27 cellular contexts compared by ENCODE assay signal in genomic region chr18:2040279-2040678, GRCh38.
"Had no signal": no experiment of that assay in that cellular context is flagged by ENCODE, and none has a peak within 500 bp of the region (broad histone marks: within the 10 kb centered on the region; RNA-seq: fewer than 3 reads in every experiment).

No MANE protein-coding gene starts in this region.

- H3K4me3 ChIP-seq: stomach, suprapubic skin, testis, thoracic aorta, thyroid gland, tibial artery, tibial nerve, transverse colon, upper lobe of left lung, upper lobe of right lung, uterus, vagina had no signal

- H3K36me3 ChIP-seq: stomach, suprapubic skin, thoracic aorta, thyroid gland, tibial artery, tibial nerve, transverse colon, upper lobe of left lung, upper lobe of right lung, uterus, vagina had no signal

- H3K27ac ChIP-seq: stomach, suprapubic skin, testis, thoracic aorta, thyroid gland, tibial artery, tibial nerve, transverse colon, upper lobe of left lung, upper lobe of right lung, uterus, vagina had no signal

- H3K27me3 ChIP-seq: stomach, suprapubic skin, testis, thyroid gland, tibial artery, tibial nerve, transverse colon, upper lobe of left lung, upper lobe of right lung, uterus, vagina had no signal

- DNase-seq: stimulated activated CD4-positive, alpha-beta T cell treated with anti-CD3 and anti-CD28 coated beads, Interleukin-2, amount 100 ng/mL, for 48 hours; stimulated activated CD4-positive, alpha-beta T cell treated with anti-CD3 and anti-CD28 coated beads, Interleukin-4, amount 100 ng/mL, for 1 hour; stimulated activated CD4-positive, alpha-beta T cell treated with anti-CD3 and anti-CD28 coated beads, Interleukin-4, amount 100 ng/mL, for 24 hours; stimulated activated CD4-positive, alpha-beta T cell treated with anti-CD3 and anti-CD28 coated beads, Interleukin-4, amount 100 ng/mL, for 4 hours; stimulated activated CD8-positive, alpha-beta memory T cell treated with anti-CD3 and anti-CD28 coated beads, Interleukin-4, amount 100 ng/mL, for 48 hours; stimulated activated naive B cell treated with anti-CD40 and anti-IgM and Interleukin-4, amounts not matched to agents 10 μg/mL and 1 μg/mL and 100 μg/mL, for 72 hours; stimulated activated naive CD4-positive, alpha-beta T cell; stimulated activated naive CD4-positive, alpha-beta T cell treated with Interleukin-2 at 50 U/mL for 16 hours; stimulated activated naive CD8-positive, alpha-beta T cell treated with anti-CD3 and anti-CD28 coated beads, Interleukin-15, amount 100 ng/mL, for 72 hours; stimulated activated naive CD8-positive, alpha-beta T cell treated with anti-CD3 and anti-CD28 coated beads, Interleukin-15, Interleukin-2, amounts not matched to agents 100 U/mL and 50 U/mL, for 24 hours; stomach; substantia nigra; testis; thyroid gland; tibial artery; transverse colon; trophoblast cell; upper lobe of left lung; upper lobe of right lung; uterus had no signal

- H3K9me3 ChIP-seq: suprapubic skin, testis, thoracic aorta, thyroid gland, tibial artery, transverse colon, upper lobe of left lung, upper lobe of right lung, uterus, vagina had no signal

- H3K4me1 ChIP-seq: stomach, suprapubic skin, testis, thyroid gland, tibial artery, transverse colon, upper lobe of left lung, upper lobe of right lung, uterus, vagina had no signal

- ATAC-seq: stimulated activated effector memory CD8-positive, alpha-beta T cell treated with anti-CD3 and anti-CD28 coated beads, Interleukin-12 subunit alpha, Interleukin-12 subunit beta, amount 100 ng/mL, for 72 hours; stimulated activated memory B cell treated with anti-CD40 and anti-IgM and Interleukin-4, amounts not matched to agents 10 μg/mL and 1 μg/mL and 100 μg/mL, for 72 hours; stimulated activated naive B cell treated with anti-CD40 and anti-IgM and Interleukin-4, amounts not matched to agents 10 μg/mL and 1 μg/mL and 100 μg/mL, for 72 hours; stimulated activated naive CD8-positive, alpha-beta T cell treated with anti-CD3 and anti-CD28 coated beads, Interleukin-15, amount 100 ng/mL, for 72 hours; stimulated activated naive CD8-positive, alpha-beta T cell treated with anti-CD3 and anti-CD28 coated beads, Interleukin-15, Interleukin-2, amounts not matched to agents 100 U/mL and 50 U/mL, for 24 hours; upper lobe of right lung had no signal

- FAIRE-seq: urothelium cell line had no signal
